9 cellular contexts compared by ENCODE assay signal in the genomic region with DNA sequence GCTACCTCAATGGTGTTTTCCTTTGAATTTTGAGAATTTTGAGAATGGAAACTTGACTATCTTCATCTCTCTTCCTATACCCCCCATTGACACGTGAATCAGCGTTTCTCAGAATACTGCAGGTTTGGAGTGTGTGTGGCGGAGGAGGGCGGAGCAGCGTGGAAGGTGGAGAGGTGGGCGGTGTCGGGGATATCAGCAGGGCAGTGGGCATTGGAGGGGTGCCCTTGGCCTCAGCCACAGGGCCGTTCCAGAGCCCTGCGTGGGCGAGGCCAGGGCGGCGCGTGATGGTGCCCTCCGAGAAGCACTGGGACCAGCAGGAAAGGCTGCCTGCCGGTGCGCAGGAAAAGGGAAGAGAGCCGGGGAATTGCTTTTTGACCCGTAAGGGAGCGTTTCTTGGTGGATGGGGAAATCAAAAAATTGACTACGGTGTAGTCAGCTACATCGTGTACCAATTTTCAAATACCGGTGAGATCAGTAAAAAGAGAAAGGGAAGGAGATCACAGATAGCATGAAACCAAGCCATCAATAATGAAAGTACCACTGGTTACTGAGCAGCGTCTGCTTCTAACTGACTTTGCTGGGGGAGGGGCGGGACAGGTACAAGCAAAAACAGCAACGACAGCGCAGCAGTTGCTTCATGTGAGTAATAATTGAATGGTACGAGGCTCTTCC.
DNase-seq lines count a peak whose midpoint lies in the region; ATAC-seq, FAIRE-seq and TF ChIP-seq lines count a peak whose summit lies in the region.
"Had no signal": no experiment of that assay in that cellular context is flagged by ENCODE, and none has a peak within 500 bp of the region (broad histone marks: within the 10 kb centered on the region; RNA-seq: fewer than 3 reads in every experiment).

No MANE protein-coding gene starts in this region.

- H3K4me2 ChIP-seq in OCI-LY3 (ENCODE audit: low read length), result peak overlapping the region; percentile 77

- TF ChIP-seq POLR2A in GM12892 (IDR thresholded peaks at IDR 0.05; ENCODE audit: low read depth, low read length), result no peak

- peak; percentile 95 for FAIRE-seq in GM12892 (lab: Jason Lieb, UNC)

- peak overlapping the region; percentile 62 for H3K4me3 ChIP-seq in OCI-LY3 (ENCODE audit: low read length)
- peak overlapping the region; percentile 71 for H3K4me3 ChIP-seq in effector memory CD4-positive, alpha-beta T cell (ENCODE audit: insufficient read depth, low read depth, low read length, poor library complexity, severe bottlenecking)

- intact Hi-C loops in sciatic nerve (cut with DNase I), result no loop called here

- no peaks in the 10 kb centered on the region for H4K20me1 ChIP-seq in OCI-LY3 (ENCODE audit: insufficient read depth, low read length)

- peak overlapping the region; percentile 88 for H3K9ac ChIP-seq in OCI-LY3 (ENCODE audit: low read length)

- no peak for TF ChIP-seq CTCF in OCI-LY3 (IDR thresholded peaks at IDR 0.05; ENCODE audit: low read depth, low read length)

- DNase-seq in GM12892 (ENCODE audit: insufficient read length) (peak; percentile 65), NCI-H345 (lab: John Stamatoyannopoulos, UW) (no peak), sciatic nerve (ENCODE audit: low spot score) (no peak), SHP77 (lab: John Stamatoyannopoulos, UW) (no peak), AML-193 (lab: John Stamatoyannopoulos, UW) (no peak)
- peak in 1 of 3 donors; percentile 12 for DNase-seq in effector memory CD4-positive, alpha-beta T cell
- DNase-seq: NCI-H1694 had no signal

- peaks cover 76% of the 10 kb centered on the region for H3K4me1 ChIP-seq in OCI-LY3 (ENCODE audit: low read length)
- H3K4me1 ChIP-seq in effector memory CD4-positive, alpha-beta T cell (ENCODE audit: control insufficient read depth, insufficient read depth, low read length, poor library complexity, severe bottlenecking), result peaks cover 8% of the 10 kb centered on the region

- no peaks in the 10 kb centered on the region for H3K79me2 ChIP-seq in OCI-LY3 (ENCODE audit: low read length)

- H3K9me3 ChIP-seq in OCI-LY3 (ENCODE audit: insufficient read depth, low read length), result peaks cover 4% of the 10 kb centered on the region; the same call in 1 of the 2 replicates
- H3K9me3 ChIP-seq in effector memory CD4-positive, alpha-beta T cell (ENCODE audit: control insufficient read depth, low read length), result no peaks in the 10 kb centered on the region

- peak overlapping the region; percentile 99 for H3K27ac ChIP-seq in OCI-LY3 (ENCODE audit: low read length)
- no peak overlapping the region for H3K27ac ChIP-seq in effector memory CD4-positive, alpha-beta T cell (ENCODE audit: insufficient read depth, low read length, poor library complexity, severe bottlenecking)

- H3K27me3 ChIP-seq in OCI-LY3 (ENCODE audit: low read depth, low read length), result no peaks in the 10 kb centered on the region
- H3K27me3 ChIP-seq in effector memory CD4-positive, alpha-beta T cell (replicated peaks; ENCODE audit: control insufficient read depth, insufficient read depth, low read length, poor library complexity, severe bottlenecking), result no peaks in the 10 kb centered on the region

- H2AFZ ChIP-seq in OCI-LY3 (ENCODE audit: low read depth, low read length), result no peak overlapping the region

- ATAC-seq in GM21619 (IDR thresholded peaks at IDR 0.05; ENCODE audit: unreplicated experiment) (peak; percentile 81), sciatic nerve (no peak)

- H3K36me3 ChIP-seq in OCI-LY3 (replicated peaks; ENCODE audit: low read depth, low read length), result peaks cover 19% of the 10 kb centered on the region
- no peaks in the 10 kb centered on the region for H3K36me3 ChIP-seq in effector memory CD4-positive, alpha-beta T cell (ENCODE audit: control insufficient read depth, insufficient read depth, low read length)
